11 cellular contexts compared by ENCODE assay signal in the genomic region with DNA sequence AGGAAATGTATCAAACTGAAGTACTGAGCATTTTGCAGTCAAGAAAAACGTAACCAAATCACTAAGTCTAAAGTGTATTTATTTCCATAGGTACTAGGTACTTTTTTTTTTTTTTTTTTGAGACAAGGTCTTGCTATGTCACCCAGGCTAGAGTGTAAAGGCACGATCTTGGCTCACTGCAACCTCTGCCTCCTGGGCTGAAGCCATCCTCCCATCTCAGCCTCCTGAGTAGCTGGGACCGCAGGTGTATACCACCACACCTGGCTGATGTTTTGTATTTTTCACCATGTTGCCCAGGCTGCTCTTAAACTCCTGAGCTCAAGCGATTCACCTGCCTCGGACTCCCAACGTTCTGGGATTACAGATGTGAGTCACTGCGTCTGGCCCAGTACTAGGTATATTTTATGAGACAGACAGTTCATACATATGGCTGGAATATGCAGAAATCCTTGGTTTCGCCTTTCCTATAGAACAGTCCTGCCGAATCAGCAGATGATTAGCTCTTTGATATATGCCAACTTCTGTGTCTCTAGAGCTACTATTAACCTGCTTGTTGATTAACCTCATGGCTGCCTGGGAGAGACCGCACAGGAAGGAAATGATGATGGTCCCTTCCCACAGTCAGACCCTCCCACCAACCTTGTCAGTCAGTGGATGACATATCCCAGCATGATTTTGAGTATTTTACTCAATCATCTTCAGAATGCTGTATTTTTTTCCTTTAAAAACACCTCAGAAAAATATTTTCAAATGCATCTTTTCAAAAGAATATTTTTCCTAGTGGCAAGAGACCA. TPM values are rescaled to one million over a fixed set of nuclear protein-coding genes. Genes with fewer than 3 reads are reported as not detected.
DNase-seq lines count a peak whose midpoint lies in the region; ATAC-seq and TF ChIP-seq lines count a peak whose summit lies in the region.
"Had no signal": no experiment of that assay in that cellular context is flagged by ENCODE, and none has a peak within 500 bp of the region (broad histone marks: within the 10 kb centered on the region; RNA-seq: fewer than 3 reads in every experiment).

No MANE protein-coding gene starts in this region.

- no peak for TF ChIP-seq POLR2A in esophagus squamous epithelium (IDR thresholded peaks at IDR 0.05)

- POLR2A ChIA-PET in naive thymus-derived CD8-positive, alpha-beta T cell (lab: Charles Lee), result interaction anchor here (0.6 to 1.2 kb wide), 2 partner anchors 83 to 124 kb away, joined by 3 to 5 read pairs; a partner anchor contains a TSS

- peak overlapping the region; percentile 90 for H3K27ac Mint-ChIP-seq in activated T-cell treated with anti-CD3 and anti-CD28 coated beads, Interleukin-2, amount 50 U/mL, for 24 hours
- peak overlapping the region; percentile 1 to 93 (median 84) for H3K27ac Mint-ChIP-seq in naive thymus-derived CD8-positive, alpha-beta T cell

- ATAC-seq in naive thymus-derived CD8-positive, alpha-beta T cell, result peak; percentile 97 to 100
- ATAC-seq in stimulated activated naive CD8-positive, alpha-beta T cell treated with anti-CD3 and anti-CD28 coated beads, Interleukin-15, Interleukin-2, amounts not matched to agents 100 U/mL and 50 U/mL, for 24 hours, result peak; percentile 89

- H3K36me3 ChIP-seq in esophagus squamous epithelium, result peaks cover 0 to 59% (median 6%) of the 10 kb centered on the region in 3 donors
- H3K36me3 ChIP-seq: breast epithelium had no signal

- peak; percentile 9 for DNase-seq in NK-92 treated with Interleukin-12 subunit alpha and Interleukin-12 subunit beta, amount 100 ng/mL, for 24 hours (lab: John Stamatoyannopoulos, UW)
- no peak for DNase-seq in NK-92 (lab: John Stamatoyannopoulos, UW; ENCODE audit: unreplicated experiment)
- DNase-seq in activated T-cell treated with anti-CD3 and anti-CD28 coated beads, Interleukin-2, amount 50 U/mL, for 24 hours, result peak; percentile 51
- peak in 9 of 10 donors; percentile 23 to 76 (median 58) for DNase-seq in naive thymus-derived CD8-positive, alpha-beta T cell
- DNase-seq in stimulated activated naive CD8-positive, alpha-beta T cell treated with anti-CD3 and anti-CD28 coated beads, Interleukin-15, Interleukin-2, amounts not matched to agents 100 U/mL and 50 U/mL, for 24 hours, result peak; percentile 56
- no peak for DNase-seq in NCI-H345 treated with DMSO at 0.1 percent for 48 hours (lab: John Stamatoyannopoulos, UW; ENCODE audit: unreplicated experiment)
- DNase-seq in esophagus squamous epithelium (lab: John Stamatoyannopoulos, UW), result no peak
- DNase-seq in GF-D8 (lab: John Stamatoyannopoulos, UW), result no peak

- H3K36me3 Mint-ChIP-seq in activated T-cell treated with anti-CD3 and anti-CD28 coated beads, Interleukin-2, amount 50 U/mL, for 24 hours (ENCODE audit: low read depth), result peaks cover 55% of the 10 kb centered on the region
- peaks cover 11 to 42% (median 23%) of the 10 kb centered on the region in 3 donors for H3K36me3 Mint-ChIP-seq in naive thymus-derived CD8-positive, alpha-beta T cell

- no peaks in the 10 kb centered on the region for H3K27me3 Mint-ChIP-seq in activated T-cell treated with anti-CD3 and anti-CD28 coated beads, Interleukin-2, amount 50 U/mL, for 24 hours
- no peaks in the 10 kb centered on the region for H3K27me3 Mint-ChIP-seq in naive thymus-derived CD8-positive, alpha-beta T cell
- H3K27me3 Mint-ChIP-seq: IgD-negative memory B cell had no signal

- no peak overlapping the region for H3K4me3 ChIP-seq in esophagus squamous epithelium
- H3K4me3 ChIP-seq: breast epithelium had no signal

- intact Hi-C loops in esophagus squamous epithelium (cut with DNase I), result no loop called here

- H3K27me3 ChIP-seq in esophagus squamous epithelium, result no peaks in the 10 kb centered on the region
- H3K27me3 ChIP-seq: breast epithelium had no signal

- no peak for TF ChIP-seq CTCF in esophagus squamous epithelium (IDR thresholded peaks at IDR 0.05)

- peaks cover 75% of the 10 kb centered on the region for H3K4me1 Mint-ChIP-seq in activated T-cell treated with anti-CD3 and anti-CD28 coated beads, Interleukin-2, amount 50 U/mL, for 24 hours (ENCODE audit: low read depth)
- peaks cover 37 to 55% (median 52%) of the 10 kb centered on the region in 4 donors for H3K4me1 Mint-ChIP-seq in naive thymus-derived CD8-positive, alpha-beta T cell

- peak overlapping the region in 1 of 4 donors; percentile 33 for H3K27ac ChIP-seq in esophagus squamous epithelium
- H3K27ac ChIP-seq: 22Rv1, breast epithelium had no signal

- peak overlapping the region; percentile 57 for H3K4me3 Mint-ChIP-seq in activated T-cell treated with anti-CD3 and anti-CD28 coated beads, Interleukin-2, amount 50 U/mL, for 24 hours
- H3K4me3 Mint-ChIP-seq in naive thymus-derived CD8-positive, alpha-beta T cell, result peak overlapping the region; percentile 44 to 80 (median 67)
- H3K4me3 Mint-ChIP-seq: IgD-negative memory B cell had no signal

- WGBS in esophagus squamous epithelium, 2 donors, result 59 to 82% methylated on average over 10 of the region's 10 CpGs

- H3K9me3 Mint-ChIP-seq in activated T-cell treated with anti-CD3 and anti-CD28 coated beads, Interleukin-2, amount 50 U/mL, for 24 hours, result peaks cover 3% of the 10 kb centered on the region
- peaks cover 0 to 4% (median 0%) of the 10 kb centered on the region in 9 donors for H3K9me3 Mint-ChIP-seq in naive thymus-derived CD8-positive, alpha-beta T cell
- H3K9me3 Mint-ChIP-seq: IgD-negative memory B cell had no signal

- peaks cover 0 to 70% (median 0%) of the 10 kb centered on the region in 3 donors for H3K4me1 ChIP-seq in esophagus squamous epithelium
- H3K4me1 ChIP-seq: breast epithelium had no signal

- H3K9me3 ChIP-seq in esophagus squamous epithelium, result no peaks in the 10 kb centered on the region
- H3K9me3 ChIP-seq: breast epithelium had no signal

RNA-seq across cellular contexts. Expression of a gene that starts 32.3 kb away (rescaled TPM):
- 10 to 100 TPM; 52.5 to 56.7 TPM for total RNA-seq in naive thymus-derived CD8-positive, alpha-beta T cell
- 10 to 100 TPM; 27.6 to 32.6 (median 28.0) TPM for polyA plus RNA-seq in naive thymus-derived CD8-positive, alpha-beta T cell
- total RNA-seq in esophagus squamous epithelium, result 10 to 100 TPM; 52.3 to 70.2 (median 62.5) TPM

Comparison
In these comparisons a context has a peak if more than half of its experiments do, and no peak if none do; other contexts are left out.
1. DNase-seq: peak in NK-92 treated with Interleukin-12 subunit alpha and Interleukin-12 subunit beta, amount 100 ng/mL, for 24 hours (single experiment), activated T-cell treated with anti-CD3 and anti-CD28 coated beads, Interleukin-2, amount 50 U/mL, for 24 hours (single experiment), naive thymus-derived CD8-positive, alpha-beta T cell (9 of 10) and stimulated activated naive CD8-positive, alpha-beta T cell treated with anti-CD3 and anti-CD28 coated beads, Interleukin-15, Interleukin-2, amounts not matched to agents 100 U/mL and 50 U/mL, for 24 hours (single experiment); none in NK-92 (single experiment), NCI-H345 treated with DMSO at 0.1 percent for 48 hours (single experiment), esophagus squamous epithelium (single experiment) and GF-D8 (single experiment).